In genomic region chr1:53617382-53618217, GRCh38 we compare ENCODE assay signal across 16 cellular contexts.
DNase-seq lines count a peak whose midpoint lies in the region; ATAC-seq and TF ChIP-seq lines count a peak whose summit lies in the region.
"Had no signal": no experiment of that assay in that cellular context is flagged by ENCODE, and none has a peak within 500 bp of the region (broad histone marks: within the 10 kb centered on the region; RNA-seq: fewer than 3 reads in every experiment).

No MANE protein-coding gene starts in this region.

- H3K9me3 ChIP-seq in adipocyte (ENCODE audit: control insufficient read depth, low read length), result no peaks in the 10 kb centered on the region
- H3K9me3 ChIP-seq in testis, result no peaks in the 10 kb centered on the region
- H3K9me3 ChIP-seq: transverse colon had no signal

- intact Hi-C loops in testis (cut with DNase I; ENCODE audit: low total_unique reads), result no loop called here
- intact Hi-C loops in activated CD4-positive, alpha-beta T cell treated with anti-CD3 and anti-CD28 coated beads, Interleukin-2, amount 10 ng/mL, durations not matched to agents 24 days and 14 days (cut with micrococcal nuclease), result no loop called here

- H3K36me3 ChIP-seq in adipocyte (ENCODE audit: control insufficient read depth, insufficient read depth, low read length, severe bottlenecking) (no peaks in the 10 kb centered on the region), testis (ENCODE audit: low read depth, missing control alignments) (no peaks in the 10 kb centered on the region)
- H3K36me3 ChIP-seq: transverse colon had no signal

- H3K27ac ChIP-seq in testis, result no peak overlapping the region
- H3K27ac ChIP-seq: transverse colon had no signal

- H3K4me1 Mint-ChIP-seq in activated T-cell treated with anti-CD3 and anti-CD28 coated beads, Interleukin-2, amount 50 U/mL, for 24 hours (ENCODE audit: low read depth), result no peaks in the 10 kb centered on the region
- H3K4me1 Mint-ChIP-seq in activated T-cell treated with anti-CD3 and anti-CD28 coated beads, Interleukin-2, amount 50 U/mL, for 4 hours (ENCODE audit: low read depth), result no peaks in the 10 kb centered on the region
- H3K4me1 Mint-ChIP-seq in effector memory CD8-positive, alpha-beta T cell (ENCODE audit: low read depth in 2 of 2), result no peaks in the 10 kb centered on the region
- no peaks in the 10 kb centered on the region for H3K4me1 Mint-ChIP-seq in activated CD4-positive, alpha-beta T cell treated with anti-CD3 and anti-CD28 coated beads, Interleukin-2, amount 10 ng/mL, durations not matched to agents 24 days and 14 days
- H3K4me1 Mint-ChIP-seq: memory B cell had no signal

- H3K27me3 ChIP-seq in adipocyte (replicated peaks; ENCODE audit: control insufficient read depth, insufficient read depth, low read length) (no peaks in the 10 kb centered on the region), testis (no peaks in the 10 kb centered on the region)
- H3K27me3 ChIP-seq: transverse colon had no signal

- peaks cover under 1% of the 10 kb centered on the region for H3K27me3 Mint-ChIP-seq in activated T-cell treated with anti-CD3 and anti-CD28 coated beads, Interleukin-2, amount 50 U/mL, for 24 hours
- H3K27me3 Mint-ChIP-seq in activated T-cell treated with anti-CD3 and anti-CD28 coated beads, Interleukin-2, amount 50 U/mL, for 4 hours (ENCODE audit: low read depth), result peaks cover under 1% of the 10 kb centered on the region
- H3K27me3 Mint-ChIP-seq in effector memory CD8-positive, alpha-beta T cell, result no peaks in the 10 kb centered on the region
- peaks cover 4% of the 10 kb centered on the region for H3K27me3 Mint-ChIP-seq in activated CD4-positive, alpha-beta T cell treated with anti-CD3 and anti-CD28 coated beads, Interleukin-2, amount 10 ng/mL, durations not matched to agents 24 days and 14 days
- H3K27me3 Mint-ChIP-seq: activated CD8-positive, alpha-beta T cell treated with anti-CD3 and anti-CD28 coated beads for 36 hours had no signal

- H3K9ac ChIP-seq in adipocyte (ENCODE audit: low read length), result no peak overlapping the region

- no peaks in the 10 kb centered on the region for H3K36me3 Mint-ChIP-seq in activated T-cell treated with anti-CD3 and anti-CD28 coated beads, Interleukin-2, amount 50 U/mL, for 24 hours (ENCODE audit: low read depth)
- no peaks in the 10 kb centered on the region for H3K36me3 Mint-ChIP-seq in activated T-cell treated with anti-CD3 and anti-CD28 coated beads, Interleukin-2, amount 50 U/mL, for 4 hours (ENCODE audit: insufficient read depth)
- no peaks in the 10 kb centered on the region for H3K36me3 Mint-ChIP-seq in effector memory CD8-positive, alpha-beta T cell (ENCODE audit: insufficient read depth)
- no peaks in the 10 kb centered on the region for H3K36me3 Mint-ChIP-seq in activated CD4-positive, alpha-beta T cell treated with anti-CD3 and anti-CD28 coated beads, Interleukin-2, amount 10 ng/mL, durations not matched to agents 24 days and 14 days (ENCODE audit: low read depth)
- H3K36me3 Mint-ChIP-seq: memory B cell had no signal

- H3K4me3 ChIP-seq in adipocyte (ENCODE audit: low read length), result no peak overlapping the region
- no peak overlapping the region for H3K4me3 ChIP-seq in testis
- H3K4me3 ChIP-seq: transverse colon had no signal

- H3K4me1 ChIP-seq in adipocyte (ENCODE audit: control insufficient read depth, insufficient read depth, low read length), result no peaks in the 10 kb centered on the region
- no peaks in the 10 kb centered on the region for H3K4me1 ChIP-seq in testis
- H3K4me1 ChIP-seq: transverse colon had no signal

- no peak overlapping the region for H3K4me3 Mint-ChIP-seq in activated T-cell treated with anti-CD3 and anti-CD28 coated beads, Interleukin-2, amount 50 U/mL, for 24 hours
- no peak overlapping the region for H3K4me3 Mint-ChIP-seq in activated T-cell treated with anti-CD3 and anti-CD28 coated beads, Interleukin-2, amount 50 U/mL, for 4 hours
- no peak overlapping the region for H3K4me3 Mint-ChIP-seq in effector memory CD8-positive, alpha-beta T cell
- H3K4me3 Mint-ChIP-seq in activated CD4-positive, alpha-beta T cell treated with anti-CD3 and anti-CD28 coated beads, Interleukin-2, amount 10 ng/mL, durations not matched to agents 24 days and 14 days, result no peak overlapping the region
- H3K4me3 Mint-ChIP-seq: activated CD8-positive, alpha-beta T cell treated with anti-CD3 and anti-CD28 coated beads for 36 hours; memory B cell had no signal

- no peak overlapping the region for H3K27ac Mint-ChIP-seq in activated T-cell treated with anti-CD3 and anti-CD28 coated beads, Interleukin-2, amount 50 U/mL, for 24 hours
- peak overlapping the region in 1 of 2 donors; percentile 49 for H3K27ac Mint-ChIP-seq in effector memory CD8-positive, alpha-beta T cell
- H3K27ac Mint-ChIP-seq in activated CD4-positive, alpha-beta T cell treated with anti-CD3 and anti-CD28 coated beads, Interleukin-2, amount 10 ng/mL, durations not matched to agents 24 days and 14 days, result no peak overlapping the region
- H3K27ac Mint-ChIP-seq: activated CD8-positive, alpha-beta T cell treated with anti-CD3 and anti-CD28 coated beads for 36 hours; memory B cell had no signal

- TF ChIP-seq CTCF in testis (IDR thresholded peaks at IDR 0.05), result no peak

- ATAC-seq in activated T-cell treated with anti-CD3 and anti-CD28 coated beads, Interleukin-2, amount 50 U/mL, for 4 hours, result no peak
- no peak for ATAC-seq in GM21367 (IDR thresholded peaks at IDR 0.05; ENCODE audit: unreplicated experiment)
- ATAC-seq in effector memory CD8-positive, alpha-beta T cell (replicated peaks), result no peak
- ATAC-seq: activated CD8-positive, alpha-beta T cell treated with anti-CD3 and anti-CD28 coated beads for 36 hours; activated naive CD4-positive, alpha-beta T cell treated with anti-CD3 and anti-CD28 coated beads, Interleukin-2, amount 50 U/mL, for 72 hours had no signal

- no peaks in the 10 kb centered on the region for H3K9me3 Mint-ChIP-seq in activated T-cell treated with anti-CD3 and anti-CD28 coated beads, Interleukin-2, amount 50 U/mL, for 24 hours
- no peaks in the 10 kb centered on the region for H3K9me3 Mint-ChIP-seq in activated T-cell treated with anti-CD3 and anti-CD28 coated beads, Interleukin-2, amount 50 U/mL, for 4 hours
- no peaks in the 10 kb centered on the region for H3K9me3 Mint-ChIP-seq in effector memory CD8-positive, alpha-beta T cell
- H3K9me3 Mint-ChIP-seq in activated CD4-positive, alpha-beta T cell treated with anti-CD3 and anti-CD28 coated beads, Interleukin-2, amount 10 ng/mL, durations not matched to agents 24 days and 14 days, result no peaks in the 10 kb centered on the region
- H3K9me3 Mint-ChIP-seq: activated CD8-positive, alpha-beta T cell treated with anti-CD3 and anti-CD28 coated beads for 36 hours; memory B cell had no signal

- DNase-seq in activated T-cell treated with anti-CD3 and anti-CD28 coated beads, Interleukin-2, amount 50 U/mL, for 24 hours, result peak; percentile 7
- DNase-seq in activated T-cell treated with anti-CD3 and anti-CD28 coated beads, Interleukin-2, amount 50 U/mL, for 4 hours, result no peak
- peak; percentile 5 for DNase-seq in adipocyte (ENCODE audit: low read depth)
- DNase-seq in iris pigment epithelial cell (ENCODE audit: low read depth), result peak; percentile 89
- DNase-seq in testis, result peak; percentile 10
- DNase-seq in effector memory CD8-positive, alpha-beta T cell, result no peak
- DNase-seq in activated CD4-positive, alpha-beta T cell treated with anti-CD3 and anti-CD28 coated beads, Interleukin-2, amount 10 ng/mL, durations not matched to agents 24 days and 14 days, result no peak
- DNase-seq: activated CD8-positive, alpha-beta T cell treated with anti-CD3 and anti-CD28 coated beads for 36 hours; DMS53; NCI-H146; NCI-H748 treated with DMSO at 0.1 percent for 48 hours; T1000 had no signal

- TF ChIP-seq POLR2A in testis (IDR thresholded peaks at IDR 0.05), result no peak

- WGBS in testis, 2 donors, result 90 to 97% methylated on average over 9 to 11 of the region's 11 CpGs

Comparison
In these comparisons a context has a peak if more than half of its experiments do, and no peak if none do; other contexts are left out.
1. DNase-seq: peak in activated T-cell treated with anti-CD3 and anti-CD28 coated beads, Interleukin-2, amount 50 U/mL, for 24 hours (single experiment), adipocyte (single experiment), iris pigment epithelial cell (single experiment) and testis (single experiment); none in activated T-cell treated with anti-CD3 and anti-CD28 coated beads, Interleukin-2, amount 50 U/mL, for 4 hours (single experiment), effector memory CD8-positive, alpha-beta T cell (0 of 3) and activated CD4-positive, alpha-beta T cell treated with anti-CD3 and anti-CD28 coated beads, Interleukin-2, amount 10 ng/mL, durations not matched to agents 24 days and 14 days (single experiment).